ENCODE assay signal across 10 cellular contexts in the genomic region with DNA sequence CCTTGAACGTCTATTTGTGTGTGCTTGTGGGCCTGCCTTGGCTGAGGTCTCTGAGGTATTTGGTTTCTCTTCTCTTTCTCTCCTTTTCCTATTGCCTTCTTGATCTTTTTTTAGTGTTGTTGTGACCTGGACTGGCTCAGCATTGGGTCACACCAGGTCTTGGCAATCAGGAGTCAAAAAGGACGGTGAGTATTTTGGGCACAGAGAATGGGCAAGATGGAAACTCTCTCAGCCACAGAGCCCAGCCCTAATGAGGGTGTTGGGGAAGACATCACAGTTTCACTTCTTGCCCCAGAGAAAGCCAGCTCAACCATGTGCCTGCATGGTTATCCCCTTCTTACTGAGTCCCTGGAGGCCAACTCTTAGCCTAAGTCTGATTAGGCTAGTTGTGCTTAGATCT. TPM values are rescaled to one million over a fixed set of nuclear protein-coding genes. Genes with fewer than 3 reads are reported as not detected.
A peak's percentile ranks its signal among the peaks of the same experiment; 100 is the strongest.
DNase-seq lines count a peak whose midpoint lies in the region; ATAC-seq, FAIRE-seq and TF ChIP-seq lines count a peak whose summit lies in the region.
"Had no signal": no experiment of that assay in that cellular context is flagged by ENCODE, and none has a peak within 500 bp of the region (broad histone marks: within the 10 kb centered on the region; RNA-seq: fewer than 3 reads in every experiment).

No MANE protein-coding gene starts in this region.

- H2BK120ac ChIP-seq in H1 (replicated peaks; ENCODE audit: low read depth, low read length), result no peak overlapping the region

- no peak for TF ChIP-seq POLR2A in H1 (IDR thresholded peaks at IDR 0.05; ENCODE audit: control extremely low read depth in 1 of 2, low read depth in 2 of 2, low read length in 2 of 2)

- no peak overlapping the region for H4K8ac ChIP-seq in H1 (ENCODE audit: extremely low read depth, insufficient read depth, low read length)

- H3K27me3 ChIP-seq in H1 (replicated peaks in 1 of 4; ENCODE audit: control insufficient read depth in 3 of 4, extremely low read depth in 1 of 4, insufficient read depth in 3 of 4, low read length in 3 of 4), result no peaks in the 10 kb centered on the region
- H3K27me3 ChIP-seq in CD8-positive, alpha-beta memory T cell (ENCODE audit: insufficient read depth, low read length, poor library complexity, severe bottlenecking), result no peaks in the 10 kb centered on the region

- H4K5ac ChIP-seq in H1 (ENCODE audit: insufficient read length, low read depth, low read length), result no peak overlapping the region

- H3K27me3 Mint-ChIP-seq in activated CD8-positive, alpha-beta memory T cell treated with anti-CD3 and anti-CD28 coated beads, Interleukin-2, amount 10 ng/mL, durations not matched to agents 7 days and 5 days, result no peaks in the 10 kb centered on the region
- peaks cover 3% of the 10 kb centered on the region in 2 donors for H3K27me3 Mint-ChIP-seq in CD8-positive, alpha-beta memory T cell

- H3K23me2 ChIP-seq in H1 (ENCODE audit: low read depth, low read length), result no peaks in the 10 kb centered on the region

- no peak overlapping the region for H3K4me3 ChIP-seq in H1 (ENCODE audit: extremely low read depth in 1 of 4, insufficient read depth in 2 of 4, low read depth in 3 of 4, low read length in 4 of 4)
- no peak overlapping the region for H3K4me3 ChIP-seq in CD8-positive, alpha-beta memory T cell (ENCODE audit: low read length)

- no peak overlapping the region for H4K91ac ChIP-seq in H1 (replicated peaks; ENCODE audit: insufficient read length, low read length)

- H3K9ac ChIP-seq in H1 (replicated peaks in 1 of 4; ENCODE audit: extremely low read depth in 1 of 4, low read depth in 3 of 4, low read length in 3 of 4), result no peak overlapping the region

- TF ChIP-seq CTCF in H1 (IDR thresholded peaks at IDR 0.05; ENCODE audit: control extremely low read depth in 1 of 3, insufficient read depth in 1 of 3, low read depth in 1 of 3, low read length in 3 of 3), result no peak

- H3K56ac ChIP-seq in H1 (replicated peaks; ENCODE audit: insufficient read length, low read depth, low read length), result no peak overlapping the region

- 0 out of 2 replicates have a peak overlapping the region, but pooled peaks have one; percentile 43 for H2AK5ac ChIP-seq in H1 (ENCODE audit: low read depth, low read length)

- no peaks in the 10 kb centered on the region for H3K79me2 ChIP-seq in H1 (ENCODE audit: control insufficient read depth in 1 of 2, insufficient read depth in 2 of 2, low read length in 2 of 2)

- no peak for TF ChIP-seq RAD21 in H1 (IDR thresholded peaks at IDR 0.05 in 1 of 2, conservative IDR thresholded peaks at IDR 0.05 in 1 of 2; ENCODE audit: low read depth in 2 of 2, low read length in 2 of 2)

- no peak overlapping the region for H3K27ac ChIP-seq in H1 (ENCODE audit: low read depth, low read length)
- no peak overlapping the region for H3K27ac ChIP-seq in CD8-positive, alpha-beta memory T cell (ENCODE audit: low read depth, low read length)

- no peak overlapping the region for H2AFZ ChIP-seq in H1 (ENCODE audit: low read length)

- no peak overlapping the region for H3K27ac Mint-ChIP-seq in activated CD8-positive, alpha-beta memory T cell treated with anti-CD3 and anti-CD28 coated beads, Interleukin-2, amount 10 ng/mL, durations not matched to agents 7 days and 5 days
- H3K27ac Mint-ChIP-seq in CD8-positive, alpha-beta memory T cell, result no peak overlapping the region

- 85% methylated on average over 2 of the region's 2 CpGs; no CpG with 5 or more reads in 1 of the 2 experiments for WGBS in H1 (ENCODE audit: extremely low coverage in 1 of 2, insufficient coverage in 1 of 2, insufficient read length in 1 of 2, insufficient replicate concordance in 2 of 2, low coverage in 1 of 2, low lambda C conversion rate in 2 of 2, missing lambda C conversion rate in 1 of 2), 2 experiments

- no peaks in the 10 kb centered on the region for H3K36me3 ChIP-seq in H1 (ENCODE audit: control insufficient read depth in 2 of 4, insufficient read depth in 4 of 4, low read length in 3 of 4)
- H3K36me3 ChIP-seq in CD8-positive, alpha-beta memory T cell (ENCODE audit: insufficient read depth, low read length), result no peaks in the 10 kb centered on the region

- no peak overlapping the region for H3K4me2 ChIP-seq in H1 (ENCODE audit: insufficient read depth in 1 of 2, low read depth in 2 of 2, low read length in 2 of 2)

- H3K4me1 ChIP-seq in H1 (replicated peaks in 1 of 4; ENCODE audit: control insufficient read depth in 3 of 4, insufficient read depth in 4 of 4, low read length in 3 of 4), result peaks cover 0 to 8% (median 6%) of the 10 kb centered on the region in 4 experiments; a peak in 5 of 7 replicates
- no peaks in the 10 kb centered on the region for H3K4me1 ChIP-seq in CD8-positive, alpha-beta memory T cell (ENCODE audit: insufficient read depth, low read length)

- no peak overlapping the region for H2BK20ac ChIP-seq in H1 (ENCODE audit: low read length)

- ATAC-seq in GM18511 (IDR thresholded peaks at IDR 0.05; ENCODE audit: unreplicated experiment), result peak; percentile 95
- ATAC-seq in GM21381 (IDR thresholded peaks at IDR 0.05; ENCODE audit: unreplicated experiment), result peak; percentile 81
- peak; percentile 93 for ATAC-seq in HG03108 (IDR thresholded peaks at IDR 0.05; ENCODE audit: unreplicated experiment)
- ATAC-seq in activated CD8-positive, alpha-beta memory T cell treated with anti-CD3 and anti-CD28 coated beads, Interleukin-2, amount 10 ng/mL, durations not matched to agents 7 days and 5 days, result no peak
- ATAC-seq: sciatic nerve had no signal

- no peaks in the 10 kb centered on the region for H4K20me1 ChIP-seq in H1 (replicated peaks in 1 of 2; ENCODE audit: control insufficient read depth in 1 of 2, insufficient read depth in 2 of 2, low read length in 2 of 2)

- no peak overlapping the region for H2BK12ac ChIP-seq in H1 (ENCODE audit: low read depth, low read length)

- no peaks in the 10 kb centered on the region for H3K9me3 Mint-ChIP-seq in activated CD8-positive, alpha-beta memory T cell treated with anti-CD3 and anti-CD28 coated beads, Interleukin-2, amount 10 ng/mL, durations not matched to agents 7 days and 5 days (ENCODE audit: low read depth)
- no peaks in the 10 kb centered on the region for H3K9me3 Mint-ChIP-seq in CD8-positive, alpha-beta memory T cell

- no peak overlapping the region for H3K4ac ChIP-seq in H1 (replicated peaks; ENCODE audit: insufficient read length, low read depth, low read length)

- peak in 1 of 2 experiments; percentile 29 for DNase-seq in H1 (ENCODE audit: low read depth in 1 of 2, low spot score in 2 of 2)
- no peak for DNase-seq in activated CD8-positive, alpha-beta memory T cell treated with anti-CD3 and anti-CD28 coated beads, Interleukin-2, amount 10 ng/mL, durations not matched to agents 7 days and 5 days
- DNase-seq in CD8-positive, alpha-beta memory T cell, result no peak
- DNase-seq in NCI-H2029 (lab: John Stamatoyannopoulos, UW), result no peak
- no peak for DNase-seq in kidney glomerular epithelial cell (lab: John Stamatoyannopoulos, UW)

- H2BK15ac ChIP-seq in H1 (ENCODE audit: low read length), result peak overlapping the region; percentile 47; the same call in 1 of the 2 replicates

- no peak overlapping the region for H3K18ac ChIP-seq in H1 (ENCODE audit: extremely low read depth, low read length)

- CTCF ChIA-PET in H1 (lab: Charles Lee; ENCODE audit: partially characterized antibody), result interaction anchor here (0.7 to 2.6 kb wide), 11 partner anchors 10 to 103 kb away, joined by 3 to 15 read pairs (median 4); no protein-coding TSS in a partner anchor
- CTCF ChIA-PET in activated CD8-positive, alpha-beta memory T cell treated with anti-CD3 and anti-CD28 coated beads, Interleukin-2, amount 10 ng/mL, durations not matched to agents 7 days and 5 days (lab: Charles Lee), result no interaction called here
- CTCF ChIA-PET in CD8-positive, alpha-beta memory T cell (lab: Charles Lee), result interaction anchor here (1.9 kb wide), 1 partner anchor 15 kb away, joined by 5 read pairs; no protein-coding TSS in a partner anchor

- H3K4me1 Mint-ChIP-seq in activated CD8-positive, alpha-beta memory T cell treated with anti-CD3 and anti-CD28 coated beads, Interleukin-2, amount 10 ng/mL, durations not matched to agents 7 days and 5 days, result no peaks in the 10 kb centered on the region
- H3K4me1 Mint-ChIP-seq in CD8-positive, alpha-beta memory T cell, result no peaks in the 10 kb centered on the region

- no peaks in the 10 kb centered on the region for H3K36me3 Mint-ChIP-seq in activated CD8-positive, alpha-beta memory T cell treated with anti-CD3 and anti-CD28 coated beads, Interleukin-2, amount 10 ng/mL, durations not matched to agents 7 days and 5 days
- H3K36me3 Mint-ChIP-seq in CD8-positive, alpha-beta memory T cell, result no peaks in the 10 kb centered on the region

- no peak overlapping the region for H3K4me3 Mint-ChIP-seq in activated CD8-positive, alpha-beta memory T cell treated with anti-CD3 and anti-CD28 coated beads, Interleukin-2, amount 10 ng/mL, durations not matched to agents 7 days and 5 days
- H3K4me3 Mint-ChIP-seq in CD8-positive, alpha-beta memory T cell, result no peak overlapping the region

- no peak overlapping the region for H2BK5ac ChIP-seq in H1 (ENCODE audit: low read depth, low read length)

- no peak overlapping the region for H3K14ac ChIP-seq in H1 (ENCODE audit: insufficient read length)

- POLR2A ChIA-PET in H1 (lab: Charles Lee; ENCODE audit: partially characterized antibody), result interaction anchor here (1.1 kb wide), 1 partner anchor 12 kb away, joined by 3 read pairs; no protein-coding TSS in a partner anchor
- POLR2A ChIA-PET in CD8-positive, alpha-beta memory T cell (lab: Charles Lee), result no interaction called here

- no peak overlapping the region for H3K23ac ChIP-seq in H1 (ENCODE audit: insufficient read length)

- FAIRE-seq in H1 (lab: Jason Lieb, UNC), result no peak
- FAIRE-seq: TTC549 had no signal

- no peaks in the 10 kb centered on the region for H3K9me3 ChIP-seq in H1 (ENCODE audit: insufficient read depth in 2 of 2, low read depth in 1 of 2, low read length in 1 of 2)
- H3K9me3 ChIP-seq in CD8-positive, alpha-beta memory T cell (ENCODE audit: low read length), result no peaks in the 10 kb centered on the region

- H3K79me1 ChIP-seq in H1 (ENCODE audit: low read depth, low read length), result no peaks in the 10 kb centered on the region

- TF ChIP-seq EP300 in H1 (IDR thresholded peaks at IDR 0.05; ENCODE audit: borderline replicate concordance in 1 of 2, low read depth in 2 of 2, low read length in 2 of 2), result no peak

RNA-seq across cellular contexts. Expression of gene INO80C, which starts 13.7 kb away (rescaled TPM):
- 46.5 and 48.9 TPM in 2 replicates for total RNA-seq in H1 (2021; fragmentation: NEBNext Ultra II Directional; extraction: Animal tissue kit (Norgen Biotek cat#: 25700))
- polyA plus RNA-seq in H1 (2011; rRNA removed), result 27.8 and 30.1 TPM in 2 replicates
- polyA plus RNA-seq in H1 (2011; cell fraction: cytosol; rRNA removed), result 38.6 TPM
- 33.7 TPM for polyA plus RNA-seq in H1 (2011; cell fraction: nucleus; rRNA removed)
- polyA plus RNA-seq in H1 (2012, experiment 1 of 2), result 39.7 to 43.3 TPM (median 41.1 TPM) in 4 replicates
- polyA plus RNA-seq in H1 (2012, experiment 2 of 2), result 41.9 TPM
- polyA plus RNA-seq in H1 (2013, experiment 1 of 2), result 36.8 TPM
- 37.7 TPM for polyA plus RNA-seq in H1 (2013, experiment 2 of 2)
- 23.5 and 25.7 TPM in 2 replicates for polyA minus RNA-seq in H1 (2011; rRNA and poly(A)+ RNA removed)
- polyA minus RNA-seq in H1 (2011; cell fraction: cytosol; rRNA and poly(A)+ RNA removed), result 14.1 TPM
- 20.2 TPM for polyA minus RNA-seq in H1 (2011; cell fraction: nucleus; rRNA and poly(A)+ RNA removed)
- 10 to 100 TPM; 18.5 TPM for total RNA-seq in activated CD8-positive, alpha-beta memory T cell treated with anti-CD3 and anti-CD28 coated beads, Interleukin-2, amount 10 ng/mL, durations not matched to agents 7 days and 5 days
- total RNA-seq in CD8-positive, alpha-beta memory T cell, result 10 to 100 TPM; 27.0 to 28.5 TPM
- polyA plus RNA-seq in CD8-positive, alpha-beta memory T cell, result 16.6 TPM
